In the genomic region with DNA sequence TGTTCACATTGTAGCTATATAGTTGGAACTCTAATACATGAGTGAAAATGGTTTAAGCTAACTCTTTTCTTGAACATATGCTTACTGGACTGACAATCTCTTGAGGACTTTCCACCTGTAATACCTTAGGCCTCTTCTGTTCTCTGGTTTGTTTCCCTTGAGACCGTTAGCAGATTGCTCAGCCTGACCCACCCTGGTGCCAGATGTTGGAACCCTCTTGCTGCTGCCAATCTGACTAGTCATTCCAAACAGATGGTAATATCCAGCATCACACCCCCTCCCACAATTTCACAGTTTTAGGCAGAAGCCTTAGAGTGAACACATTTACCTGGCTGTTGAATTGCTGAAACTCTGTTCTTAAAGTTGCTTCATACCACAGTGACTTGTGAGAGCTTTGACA, we compare ENCODE assay signal across 25 cellular contexts. TPM values are rescaled to one million over a fixed set of nuclear protein-coding genes. Genes with fewer than 3 reads are reported as not detected.
A peak's percentile ranks its signal among the peaks of the same experiment; 100 is the strongest.
DNase-seq lines count a peak whose midpoint lies in the region; ATAC-seq and TF ChIP-seq lines count a peak whose summit lies in the region.
"Had no signal": no experiment of that assay in that cellular context is flagged by ENCODE, and none has a peak within 500 bp of the region (broad histone marks: within the 10 kb centered on the region; RNA-seq: fewer than 3 reads in every experiment).

No MANE protein-coding gene starts in this region.

- in situ Hi-C loops in gastrocnemius medialis (cut with MboI; ENCODE audit: low sequenced_read_pairs in 4 of 4), result no loop called here

- peak overlapping the region; percentile 55 to 95 (median 92) for H3K27ac ChIP-seq in esophagus muscularis mucosa (replicated peaks in 1 of 4)
- H3K27ac ChIP-seq in gastrocnemius medialis, result peak overlapping the region in 3 of 4 donors; percentile 6 to 37 (median 26)
- H3K27ac ChIP-seq in suprapubic skin, result no peak overlapping the region
- H3K27ac ChIP-seq: colonic mucosa, lower lobe of right lung had no signal

- intact Hi-C loops in esophagus muscularis mucosa (cut with DNase I), result no loop called here
- intact Hi-C loops in gastrocnemius medialis (cut with DNase I; ENCODE audit: low total_unique reads), result no loop called here

- TF ChIP-seq CTCF in esophagus muscularis mucosa (IDR thresholded peaks at IDR 0.05) (no peak), gastrocnemius medialis (IDR thresholded peaks at IDR 0.05 in 4 of 5, conservative IDR thresholded peaks at IDR 0.05 in 1 of 5) (no peak), suprapubic skin (IDR thresholded peaks at IDR 0.05) (no peak)

- H3K27me3 ChIP-seq in esophagus muscularis mucosa (no peaks in the 10 kb centered on the region), gastrocnemius medialis (no peaks in the 10 kb centered on the region), suprapubic skin (no peaks in the 10 kb centered on the region)
- H3K27me3 ChIP-seq: colonic mucosa, Peyer's patch had no signal

- H3K4me3 Mint-ChIP-seq in stimulated activated memory B cell treated with anti-CD40 and anti-IgM and Interleukin-4, amounts not matched to agents 10 μg/mL and 1 μg/mL and 100 μg/mL, for 72 hours, result no peak overlapping the region
- H3K4me3 Mint-ChIP-seq: activated CD8-positive, alpha-beta T cell treated with anti-CD3 and anti-CD28 coated beads, Interleukin-2, amount 10 ng/mL, durations not matched to agents 7 days and 5 days; brain had no signal

- H3K36me3 ChIP-seq in esophagus muscularis mucosa, result peaks cover 0 to 21% (median 11%) of the 10 kb centered on the region in 4 donors
- H3K36me3 ChIP-seq in gastrocnemius medialis, result no peaks in the 10 kb centered on the region
- H3K36me3 ChIP-seq in suprapubic skin, result no peaks in the 10 kb centered on the region
- H3K36me3 ChIP-seq: colonic mucosa, lower lobe of right lung, Peyer's patch had no signal

- H3K9me3 ChIP-seq in esophagus muscularis mucosa (no peaks in the 10 kb centered on the region), gastrocnemius medialis (no peaks in the 10 kb centered on the region), suprapubic skin (no peaks in the 10 kb centered on the region)
- H3K9me3 ChIP-seq: Caco-2, colonic mucosa, HAP-1, lower lobe of right lung, Peyer's patch had no signal

- ATAC-seq in gastrocnemius medialis, result no peak
- no peak for ATAC-seq in stimulated activated memory B cell treated with anti-CD40 and anti-IgM and Interleukin-4, amounts not matched to agents 10 μg/mL and 1 μg/mL and 100 μg/mL, for 72 hours
- ATAC-seq: activated CD8-positive, alpha-beta T cell treated with anti-CD3 and anti-CD28 coated beads, Interleukin-2, amount 10 ng/mL, durations not matched to agents 7 days and 5 days; esophagus mucosa; HepG2; lower lobe of right lung had no signal

- peaks cover 6% of the 10 kb centered on the region for H3K36me3 Mint-ChIP-seq in stimulated activated memory B cell treated with anti-CD40 and anti-IgM and Interleukin-4, amounts not matched to agents 10 μg/mL and 1 μg/mL and 100 μg/mL, for 72 hours

- no peak overlapping the region for H3K27ac Mint-ChIP-seq in stimulated activated memory B cell treated with anti-CD40 and anti-IgM and Interleukin-4, amounts not matched to agents 10 μg/mL and 1 μg/mL and 100 μg/mL, for 72 hours
- H3K27ac Mint-ChIP-seq: activated CD8-positive, alpha-beta T cell treated with anti-CD3 and anti-CD28 coated beads, Interleukin-2, amount 10 ng/mL, durations not matched to agents 7 days and 5 days; brain; progenitor cell of endocrine pancreas had no signal

- peaks cover 11% of the 10 kb centered on the region for H3K27me3 Mint-ChIP-seq in stimulated activated memory B cell treated with anti-CD40 and anti-IgM and Interleukin-4, amounts not matched to agents 10 μg/mL and 1 μg/mL and 100 μg/mL, for 72 hours
- H3K27me3 Mint-ChIP-seq: brain, progenitor cell of endocrine pancreas had no signal

- TF ChIP-seq EP300 in esophagus muscularis mucosa (IDR thresholded peaks at IDR 0.05) (no peak), suprapubic skin (IDR thresholded peaks at IDR 0.05) (no peak)

- TF ChIP-seq POLR2A in esophagus muscularis mucosa (IDR thresholded peaks at IDR 0.05; ENCODE audit: low read depth) (no peak), gastrocnemius medialis (IDR thresholded peaks at IDR 0.05) (no peak), suprapubic skin (IDR thresholded peaks at IDR 0.05) (no peak)

- peaks cover 14% of the 10 kb centered on the region for H3K9me3 Mint-ChIP-seq in stimulated activated memory B cell treated with anti-CD40 and anti-IgM and Interleukin-4, amounts not matched to agents 10 μg/mL and 1 μg/mL and 100 μg/mL, for 72 hours

- H3K4me3 ChIP-seq in esophagus muscularis mucosa (no peak overlapping the region), gastrocnemius medialis (no peak overlapping the region), suprapubic skin (no peak overlapping the region)
- H3K4me3 ChIP-seq: colonic mucosa, HAP-1, lower lobe of right lung, Peyer's patch had no signal

- DNase-seq in DMS 273 (lab: John Stamatoyannopoulos, UW; ENCODE audit: unreplicated experiment) (peak; percentile 85), NCI-H2171 (lab: John Stamatoyannopoulos, UW) (peak; percentile 59), esophagus muscularis mucosa (ENCODE audit: extremely low spot score) (no peak), gastrocnemius medialis (no peak), suprapubic skin (ENCODE audit: low spot score in 2 of 2) (no peak), NCI-H187 (lab: John Stamatoyannopoulos, UW) (no peak), NCI-H146 treated with DMSO at 0.1 percent for 48 hours (lab: John Stamatoyannopoulos, UW; ENCODE audit: unreplicated experiment) (no peak)
- DNase-seq: activated CD4-positive, CD25-positive, alpha-beta regulatory T cell treated with anti-CD3 and anti-CD28 coated beads, Interleukin-2, amount 50 U/mL, for 72 hours; activated CD8-positive, alpha-beta T cell treated with anti-CD3 and anti-CD28 coated beads, Interleukin-2, amount 10 ng/mL, durations not matched to agents 7 days and 5 days; activated gamma-delta T cell; C1 segment of cervical spinal cord; Caco-2; colonic mucosa; lower lobe of right lung; NCI-H1092; NCI-H2029 treated with DMSO at 0.1 percent for 48 hours; NCI-H446 treated with DMSO at 0.1 percent for 48 hours; Peyer's patch; T-helper 1 cell had no signal

- peaks cover 9% of the 10 kb centered on the region for H3K4me1 Mint-ChIP-seq in stimulated activated memory B cell treated with anti-CD40 and anti-IgM and Interleukin-4, amounts not matched to agents 10 μg/mL and 1 μg/mL and 100 μg/mL, for 72 hours
- H3K4me1 Mint-ChIP-seq: brain had no signal

- H3K4me1 ChIP-seq in esophagus muscularis mucosa, result peaks cover 40 to 92% (median 81%) of the 10 kb centered on the region in 4 donors
- peaks cover 0 to 8% of the 10 kb centered on the region in 2 donors for H3K4me1 ChIP-seq in gastrocnemius medialis
- H3K4me1 ChIP-seq in suprapubic skin, result peaks cover 19% of the 10 kb centered on the region
- H3K4me1 ChIP-seq: Caco-2, HAP-1, lower lobe of right lung, Peyer's patch had no signal

- WGBS in esophagus muscularis mucosa, result 38% methylated on average over 1 of the region's 1 CpG
- 62% methylated on average over 1 of the region's 1 CpG for WGBS in suprapubic skin

RNA-seq across cellular contexts. Expression of gene CALD1, which starts 18.7 kb away (rescaled TPM):
- total RNA-seq in esophagus muscularis mucosa, result 1,000 to 10,000 TPM; 2,057 to 3,140 (median 2,687) TPM
- 10 to 100 TPM; 25.9 to 43.2 (median 32.3) TPM for total RNA-seq in gastrocnemius medialis
- 100 to 1,000 TPM in 1 of 4 donors, 10 to 100 TPM in 3; 53.6 to 116 (median 83.2) TPM for total RNA-seq in suprapubic skin

Comparison
In these comparisons a context has a peak if more than half of its experiments do, and no peak if none do; other contexts are left out.
1. DNase-seq: peak in DMS 273 (single experiment) and NCI-H2171 (single experiment); none in esophagus muscularis mucosa (single experiment), gastrocnemius medialis (0 of 2), suprapubic skin (0 of 2), NCI-H187 (0 of 2) and NCI-H146 treated with DMSO at 0.1 percent for 48 hours (single experiment).
2. RNA of gene CALD1, which starts 18.7 kb away (total RNA-seq): 2,057 to 3,140 TPM in esophagus muscularis mucosa; 53.6 to 116 TPM in suprapubic skin and 25.9 to 43.2 TPM in gastrocnemius medialis; every median in the first group is over 10 times any median in the second.